18 cellular contexts compared by ENCODE assay signal in the genomic region with DNA sequence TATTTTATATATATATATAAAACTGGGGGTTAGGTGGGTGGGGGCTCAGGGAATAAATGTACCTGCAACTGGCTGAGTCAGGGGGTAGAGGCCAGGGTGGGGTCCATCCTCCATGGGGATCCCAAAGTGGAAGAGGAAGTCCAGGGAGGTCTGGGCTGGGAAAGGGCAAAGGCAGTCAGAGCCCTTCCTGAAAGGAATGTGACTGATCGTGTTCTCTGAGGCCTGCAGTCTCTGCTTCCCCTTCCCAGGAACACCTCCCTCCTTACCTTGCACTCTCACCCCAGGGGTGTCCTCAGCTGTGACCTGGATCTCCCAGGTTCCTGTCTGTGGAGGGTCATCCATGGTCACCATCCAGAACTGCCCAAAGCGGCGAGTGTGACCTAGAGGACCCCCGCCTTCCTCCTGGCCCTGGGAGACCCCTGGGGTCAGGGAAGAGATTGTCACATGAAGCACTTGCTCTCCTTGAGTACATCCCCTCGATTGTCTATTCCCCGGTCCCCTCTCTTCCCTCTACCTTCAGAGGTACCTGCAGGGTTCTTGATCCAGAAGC. TPM values are rescaled to one million over a fixed set of nuclear protein-coding genes. Genes with fewer than 3 reads are reported as not detected.
"Had no signal": no experiment of that assay in that cellular context is flagged by ENCODE, and none has a peak within 500 bp of the region (broad histone marks: within the 10 kb centered on the region; RNA-seq: fewer than 3 reads in every experiment).

No MANE protein-coding gene starts in this region.

- H3K27ac Mint-ChIP-seq: activated CD4-positive, alpha-beta memory T cell treated with anti-CD3 and anti-CD28 coated beads for 36 hours; natural killer cell treated with Interleukin-12 subunit alpha and Interleukin-12 subunit beta and Interleukin-15 and Interleukin-18, amount 100 ng/mL, for 72 hours; stimulated activated naive B cell treated with anti-CD40 and anti-IgM and Interleukin-4, amounts not matched to agents 10 μg/mL and 1 μg/mL and 100 μg/mL, for 72 hours; type B pancreatic cell had no signal

- H3K36me3 Mint-ChIP-seq: natural killer cell treated with Interleukin-12 subunit alpha and Interleukin-12 subunit beta and Interleukin-15 and Interleukin-18, amount 100 ng/mL, for 72 hours had no signal

- H3K36me3 ChIP-seq: vagina had no signal

- H3K27me3 Mint-ChIP-seq: activated CD4-positive, alpha-beta memory T cell treated with anti-CD3 and anti-CD28 coated beads for 36 hours; activated naive CD4-positive, alpha-beta T cell treated with anti-CD3 and anti-CD28 coated beads, Interleukin-2, amount 10 ng/mL, durations not matched to agents 7 days and 5 days; natural killer cell treated with Interleukin-12 subunit alpha and Interleukin-12 subunit beta and Interleukin-15 and Interleukin-18, amount 100 ng/mL, for 72 hours; stimulated activated naive B cell treated with anti-CD40 and anti-IgM and Interleukin-4, amounts not matched to agents 10 μg/mL and 1 μg/mL and 100 μg/mL, for 72 hours; type B pancreatic cell had no signal

- H3K4me1 ChIP-seq: vagina had no signal

- H3K9me3 Mint-ChIP-seq: activated CD4-positive, alpha-beta memory T cell treated with anti-CD3 and anti-CD28 coated beads for 36 hours; natural killer cell treated with Interleukin-12 subunit alpha and Interleukin-12 subunit beta and Interleukin-15 and Interleukin-18, amount 100 ng/mL, for 72 hours; stimulated activated naive B cell treated with anti-CD40 and anti-IgM and Interleukin-4, amounts not matched to agents 10 μg/mL and 1 μg/mL and 100 μg/mL, for 72 hours; T-helper 1 cell treated with Interleukin-12 subunit alpha and Interleukin-12 subunit beta and Interleukin-4 antibody, amounts not matched to agents 30 μg/mL and 1 μg/mL, for 36 hours; type B pancreatic cell had no signal

- H3K4me3 ChIP-seq: skin epidermis had no signal

- H3K9me3 ChIP-seq: left ventricle myocardium inferior, vagina had no signal

- H3K27me3 ChIP-seq: vagina had no signal

- DNase-seq: activated CD4-positive, alpha-beta memory T cell treated with anti-CD3 and anti-CD28 coated beads for 36 hours; activated CD4-positive, alpha-beta T cell treated with anti-CD3 and anti-CD28 coated beads for 4 hours; activated CD4-positive, CD25-positive, alpha-beta regulatory T cell; activated effector memory CD4-positive, alpha-beta T cell treated with anti-CD3 and anti-CD28 coated beads, Interleukin-2, amount 50 U/mL, for 16 hours; activated naive CD4-positive, alpha-beta T cell treated with anti-CD3 and anti-CD28 coated beads, Interleukin-2, amount 10 ng/mL, durations not matched to agents 7 days and 5 days; activated T-cell treated with anti-CD3 and anti-CD28 coated beads, Interleukin-2, amount 50 U/mL, for 48 hours; amygdala; cortex of kidney; left ventricle myocardium inferior; nucleus accumbens; stimulated activated CD4-positive, alpha-beta T cell treated with anti-CD3 and anti-CD28 coated beads, Interleukin-15, amount 100 ng/mL, for 24 hours; stimulated activated naive B cell treated with anti-CD40 and anti-IgM and Interleukin-4, amounts not matched to agents 10 μg/mL and 1 μg/mL and 100 μg/mL, for 72 hours; T1000 had no signal

- ATAC-seq: natural killer cell treated with Interleukin-12 subunit alpha and Interleukin-12 subunit beta and Interleukin-15 and Interleukin-18, amount 100 ng/mL, for 72 hours; stimulated activated naive B cell treated with anti-CD40 and anti-IgM and Interleukin-4, amounts not matched to agents 10 μg/mL and 1 μg/mL and 100 μg/mL, for 72 hours had no signal

- H3K4me3 Mint-ChIP-seq: activated CD4-positive, alpha-beta memory T cell treated with anti-CD3 and anti-CD28 coated beads for 36 hours; activated naive CD4-positive, alpha-beta T cell treated with anti-CD3 and anti-CD28 coated beads, Interleukin-2, amount 10 ng/mL, durations not matched to agents 7 days and 5 days; natural killer cell treated with Interleukin-12 subunit alpha and Interleukin-12 subunit beta and Interleukin-15 and Interleukin-18, amount 100 ng/mL, for 72 hours; stimulated activated naive B cell treated with anti-CD40 and anti-IgM and Interleukin-4, amounts not matched to agents 10 μg/mL and 1 μg/mL and 100 μg/mL, for 72 hours; T-helper 1 cell treated with Interleukin-12 subunit alpha and Interleukin-12 subunit beta and Interleukin-4 antibody, amounts not matched to agents 30 μg/mL and 1 μg/mL, for 36 hours; type B pancreatic cell had no signal

- H3K27ac ChIP-seq: left ventricle myocardium inferior, skin epidermis, vagina had no signal

RNA-seq across cellular contexts. Expression of a gene that starts 4.7 kb away (rescaled TPM):
- total RNA-seq: left ventricle myocardium inferior, vagina had no signal
